8 cellular contexts compared by ENCODE assay signal in genomic region chr5:76601470-76601869, GRCh38. TPM values are rescaled to one million over a fixed set of nuclear protein-coding genes. Genes with fewer than 3 reads are reported as not detected.
A peak's percentile ranks its signal among the peaks of the same experiment; 100 is the strongest.
DNase-seq lines count a peak whose midpoint lies in the region; ATAC-seq, FAIRE-seq and TF ChIP-seq lines count a peak whose summit lies in the region.

No MANE protein-coding gene starts in this region.

- no peak overlapping the region for H3K27ac ChIP-seq in endothelial cell of umbilical vein (ENCODE audit: insufficient read depth, low read depth, low read length)

- H4K20me1 ChIP-seq in endothelial cell of umbilical vein (replicated peaks; ENCODE audit: control insufficient read depth, extremely low read depth, insufficient read depth, low read length), result no peaks in the 10 kb centered on the region

- peaks cover 4% of the 10 kb centered on the region for H3K4me1 ChIP-seq in endothelial cell of umbilical vein (ENCODE audit: control insufficient read depth, extremely low read depth, insufficient read depth, low read length)

- TF ChIP-seq POLR2A in endothelial cell of umbilical vein (IDR thresholded peaks at IDR 0.05; ENCODE audit: low read depth, low read length), result no peak

- no peak overlapping the region for H3K9ac ChIP-seq in endothelial cell of umbilical vein (replicated peaks; ENCODE audit: extremely low read depth, insufficient read depth, low read length)

- no peaks in the 10 kb centered on the region for H3K79me2 ChIP-seq in endothelial cell of umbilical vein (ENCODE audit: control insufficient read depth, insufficient read depth, low read length)

- no peaks in the 10 kb centered on the region for H3K36me3 ChIP-seq in endothelial cell of umbilical vein (ENCODE audit: control insufficient read depth in 2 of 2, extremely low read depth in 1 of 2, insufficient read depth in 2 of 2, low read length in 2 of 2)

- no peak overlapping the region for H3K4me3 Mint-ChIP-seq in mesothelial cell of epicardium

- no TSS peak for BruUV-seq in endothelial cell of umbilical vein (replicated peaks; lab: Mats Ljungman, UMichigan)

- dilution Hi-C loops in endothelial cell of umbilical vein (cut with MboI; ENCODE audit: extremely low pct_ligation_motif_present, low sequenced_read_pairs), result no loop called here

- intact Hi-C loops in endothelial cell of umbilical vein (cut with micrococcal nuclease), result loop anchor here (1.0 to 5.0 kb wide), 7 partner anchors 40 to 475 kb away; no protein-coding TSS in a partner anchor

- no peaks in the 10 kb centered on the region for H3K27me3 Mint-ChIP-seq in mesothelial cell of epicardium (ENCODE audit: low read depth)

- H3K9me1 ChIP-seq in endothelial cell of umbilical vein (replicated peaks; ENCODE audit: control insufficient read depth, extremely low read depth, insufficient read depth, low read length), result no peaks in the 10 kb centered on the region

- H3K9me3 ChIP-seq in endothelial cell of umbilical vein (replicated peaks; ENCODE audit: control insufficient read depth, insufficient read depth, low read length), result no peaks in the 10 kb centered on the region

- DNase-seq in activated CD4-positive, CD25-positive, alpha-beta regulatory T cell (lab: John Stamatoyannopoulos, UW), result no peak
- peak; percentile 58 for DNase-seq in HTR-8/SVneo (ENCODE audit: insufficient read length, low spot score)
- peak; percentile 70 for DNase-seq in RPMI8226
- DNase-seq in endothelial cell of umbilical vein (ENCODE audit: low read depth, low spot score), result peak; percentile 78
- no peak for DNase-seq in mesothelial cell of epicardium (ENCODE audit: low spot score in 2 of 2, unreplicated experiment in 2 of 2)
- DNase-seq in 8988T, result no peak
- no peak for DNase-seq in NCI-H2227 (lab: John Stamatoyannopoulos, UW; ENCODE audit: unreplicated experiment)

- POLR2A ChIA-PET in endothelial cell of umbilical vein (lab: Charles Lee), result no interaction called here

- H3K4me3 ChIP-seq in endothelial cell of umbilical vein (replicated peaks in 1 of 3; ENCODE audit: insufficient read depth in 1 of 3, low read depth in 1 of 3, low read length in 3 of 3), result no peak overlapping the region

- H3K4me2 ChIP-seq in endothelial cell of umbilical vein (ENCODE audit: insufficient read depth, low read length), result no peak overlapping the region

- ATAC-seq in activated CD4-positive, CD25-positive, alpha-beta regulatory T cell treated with anti-CD3 and anti-CD28 coated beads, Interleukin-2, amount 50 U/mL, for 24 hours, result peak; percentile 51 to 59

- peaks cover 8% of the 10 kb centered on the region for H3K4me1 Mint-ChIP-seq in mesothelial cell of epicardium

- H3K27ac Mint-ChIP-seq in mesothelial cell of epicardium, result no peak overlapping the region

- H3K36me3 Mint-ChIP-seq in mesothelial cell of epicardium, result no peaks in the 10 kb centered on the region

- FAIRE-seq in HTR-8/SVneo (lab: Jason Lieb, UNC) (no peak), endothelial cell of umbilical vein (lab: Jason Lieb, UNC) (peak; percentile 85)

- CTCF ChIA-PET in endothelial cell of umbilical vein (lab: Charles Lee), result interaction anchor here (0.6 to 7.3 kb wide), 48 partner anchors 9 to 891 kb away, joined by 3 to 391 read pairs (median 6); partner anchors contain the start of genes AGGF1 and F2RL1

- H3K9me3 Mint-ChIP-seq in mesothelial cell of epicardium, result peaks cover 3% of the 10 kb centered on the region

- no peak overlapping the region for H2AFZ ChIP-seq in endothelial cell of umbilical vein (ENCODE audit: low read depth, low read length)

- TF ChIP-seq CTCF in endothelial cell of umbilical vein (IDR thresholded peaks at IDR 0.05; ENCODE audit: extremely low read depth in 1 of 2, insufficient read depth in 1 of 2, low read depth in 1 of 2, low read length in 2 of 2) (peak; percentile 52), mesothelial cell of epicardium (IDR thresholded peaks at IDR 0.05; ENCODE audit: unreplicated experiment) (peak; percentile 82)

- H3K27me3 ChIP-seq in endothelial cell of umbilical vein (ENCODE audit: control insufficient read depth in 2 of 2, insufficient read depth in 2 of 2, low read length in 2 of 2), result peaks cover 0 to 2% of the 10 kb centered on the region in 2 experiments

TF ChIP-seq in endothelial cell of umbilical vein, 7 proteins besides CTCF, POLR2A, EP300 and RAD21:
- TF ChIP-seq FOS (IDR thresholded peaks at IDR 0.05; ENCODE audit: borderline replicate concordance, insufficient read depth, low read length) (no peak), POLR2AphosphoS5 (IDR thresholded peaks at IDR 0.05; ENCODE audit: insufficient read depth, low read depth, low read length) (no peak), MAX (IDR thresholded peaks at IDR 0.05; ENCODE audit: insufficient read depth, insufficient read length) (no peak)

RNA-seq across cellular contexts. Expression of gene F2RL2, which starts 21.7 kb away (rescaled TPM):
- total RNA-seq in endothelial cell of umbilical vein (10.2 and 19.8 TPM in 2 replicates), mesothelial cell of epicardium (1.4 to 3.3 TPM (median 2.4 TPM) in 3 replicates)
- 33.0 and 33.3 TPM in 2 replicates for polyA plus RNA-seq in endothelial cell of umbilical vein
- 12.7 and 13.3 TPM in 2 replicates for polyA plus RNA-seq in endothelial cell of umbilical vein (2011; cell fraction: cytosol; rRNA removed)
- 11.2 and 12.2 TPM in 2 replicates for polyA plus RNA-seq in endothelial cell of umbilical vein (2011; cell fraction: nucleus; rRNA removed)
- 6.0 and 7.0 TPM in 2 replicates for polyA plus RNA-seq in endothelial cell of umbilical vein (2012)
- 65.1 and 69.9 TPM in 2 replicates for polyA minus RNA-seq in endothelial cell of umbilical vein
- not detected for polyA minus RNA-seq in endothelial cell of umbilical vein (2011; cell fraction: cytosol; rRNA and poly(A)+ RNA removed)
- 13.6 and 19.6 TPM in 2 replicates for polyA minus RNA-seq in endothelial cell of umbilical vein (2011; cell fraction: nucleus; rRNA and poly(A)+ RNA removed)

Comparison
In these comparisons a context has a peak if more than half of its experiments do, and no peak if none do; other contexts are left out.
1. DNase-seq: peak in HTR-8/SVneo (single experiment), RPMI8226 (single experiment) and endothelial cell of umbilical vein (single experiment); none in activated CD4-positive, CD25-positive, alpha-beta regulatory T cell (0 of 4), mesothelial cell of epicardium (0 of 2), 8988T (single experiment) and NCI-H2227 (single experiment).